In the genomic region with DNA sequence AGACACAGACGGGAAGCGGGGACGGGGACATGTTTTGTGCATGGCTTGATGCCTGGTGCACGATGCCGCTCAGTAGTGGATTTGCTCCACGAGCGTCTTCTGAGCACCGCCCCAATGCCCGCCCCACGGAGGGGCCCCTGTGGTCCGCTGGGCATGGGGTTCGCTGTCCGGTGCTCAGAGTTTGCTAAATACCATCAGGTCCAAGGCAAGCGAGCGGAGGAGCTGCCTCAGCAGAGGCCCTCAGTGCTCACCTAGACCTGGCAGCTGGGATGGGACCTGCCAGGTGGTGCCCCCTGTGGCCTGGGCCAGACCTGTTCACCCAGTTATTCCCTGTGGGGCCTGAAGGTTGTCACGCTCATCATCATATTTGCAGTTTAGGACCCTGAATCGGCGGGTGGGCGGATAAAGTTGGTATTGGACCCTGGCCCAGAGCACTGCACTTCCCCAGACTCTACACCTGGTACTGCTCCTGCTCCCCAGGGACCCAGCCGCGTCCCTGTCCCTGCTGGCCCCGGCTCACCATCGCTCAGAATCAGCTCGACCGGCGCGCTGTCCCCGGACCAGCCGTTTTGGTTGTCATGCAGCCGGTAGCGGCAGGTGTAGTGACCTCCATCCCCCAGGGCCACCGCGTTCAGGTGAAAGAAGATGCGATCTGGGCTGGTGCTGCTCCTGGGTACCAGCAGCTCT, we compare ENCODE assay signal across 21 cellular contexts. TPM values are rescaled to one million over a fixed set of nuclear protein-coding genes. Genes with fewer than 3 reads are reported as not detected.
A peak's percentile ranks its signal among the peaks of the same experiment; 100 is the strongest.
DNase-seq lines count a peak whose midpoint lies in the region; ATAC-seq, FAIRE-seq and TF ChIP-seq lines count a peak whose summit lies in the region.
"Had no signal": no experiment of that assay in that cellular context is flagged by ENCODE, and none has a peak within 500 bp of the region (broad histone marks: within the 10 kb centered on the region; RNA-seq: fewer than 3 reads in every experiment).

No MANE protein-coding gene starts in this region.

- POLR2A ChIA-PET in H1 (lab: Charles Lee; ENCODE audit: partially characterized antibody) = interaction anchor here (1.3 to 11.4 kb wide), 3 partner anchors 11 to 44 kb away, joined by 3 to 102 read pairs (median 9); a partner anchor contains a TSS

- H3K4ac ChIP-seq in H1 (replicated peaks; ENCODE audit: insufficient read length, low read depth, low read length) = no peak overlapping the region

- H3K36me3 ChIP-seq in H7 (replicated peaks; ENCODE audit: control insufficient read depth, insufficient read depth, low read length) (no peaks in the 10 kb centered on the region), H1 (ENCODE audit: control insufficient read depth in 2 of 4, insufficient read depth in 4 of 4, low read length in 3 of 4) (no peaks in the 10 kb centered on the region), psoas muscle (ENCODE audit: insufficient read depth in 1 of 2, low read depth in 1 of 2) (no peaks in the 10 kb centered on the region)

- H4K20me1 ChIP-seq in H1 (replicated peaks in 1 of 2; ENCODE audit: control insufficient read depth in 1 of 2, insufficient read depth in 2 of 2, low read length in 2 of 2) = peaks cover 0 to 3% of the 10 kb centered on the region in 2 experiments

- no peaks in the 10 kb centered on the region for H3K36me3 Mint-ChIP-seq in neural crest cell (ENCODE audit: low read depth)

- H3K23me2 ChIP-seq in H1 (ENCODE audit: low read depth, low read length) = peaks cover 9% of the 10 kb centered on the region

- WGBS in H1 (ENCODE audit: extremely low coverage in 1 of 2, insufficient coverage in 1 of 2, insufficient read length in 1 of 2, insufficient replicate concordance in 2 of 2, low coverage in 1 of 2, low lambda C conversion rate in 2 of 2, missing lambda C conversion rate in 1 of 2), 2 experiments = 93% methylated on average over 34 of the region's 34 CpGs; no CpG with 5 or more reads in 1 of the 2 experiments
- 66 to 79% (median 67%) methylated on average over 34 of the region's 34 CpGs for WGBS in psoas muscle, 3 donors

- H3K4me1 ChIP-seq in H1 (replicated peaks in 1 of 4; ENCODE audit: control insufficient read depth in 3 of 4, insufficient read depth in 4 of 4, low read length in 3 of 4) (no peaks in the 10 kb centered on the region; a peak in 1 of 7 replicates), psoas muscle (no peaks in the 10 kb centered on the region)

- peaks cover 9% of the 10 kb centered on the region for H3K27me3 Mint-ChIP-seq in neural crest cell (ENCODE audit: low read depth)

- H4K8ac ChIP-seq in H1 (ENCODE audit: extremely low read depth, insufficient read depth, low read length) = peak overlapping the region; percentile 68; the same call in 1 of the 2 replicates

- H3K27ac ChIP-seq in H1 (ENCODE audit: low read depth, low read length) = no peak overlapping the region
- no peak overlapping the region for H3K27ac ChIP-seq in psoas muscle
- H3K27ac ChIP-seq: 22Rv1, C4-2B had no signal

- no peaks in the 10 kb centered on the region for H3K79me2 ChIP-seq in H1 (ENCODE audit: control insufficient read depth in 1 of 2, insufficient read depth in 2 of 2, low read length in 2 of 2)

- TF ChIP-seq CTCF in H1 (IDR thresholded peaks at IDR 0.05; ENCODE audit: control extremely low read depth in 1 of 3, insufficient read depth in 1 of 3, low read depth in 1 of 3, low read length in 3 of 3) (no peak), neural crest cell (conservative IDR thresholded peaks at IDR 0.05) (no peak), psoas muscle (IDR thresholded peaks at IDR 0.05) (no peak)

- H2AK5ac ChIP-seq in H1 (ENCODE audit: low read depth, low read length) = no peak overlapping the region

- H3K4me3 Mint-ChIP-seq in neural crest cell = peak overlapping the region; percentile 51

- no peaks in the 10 kb centered on the region for H3K79me1 ChIP-seq in H1 (ENCODE audit: low read depth, low read length)

- peaks cover 9% of the 10 kb centered on the region for H3K27me3 ChIP-seq in H7 (ENCODE audit: control insufficient read depth, insufficient read depth, low read length)
- 0 out of 7 replicates have a peak, but pooled peaks cover 0 to 3% (median 0%) of the 10 kb centered on the region in 4 experiments for H3K27me3 ChIP-seq in H1 (replicated peaks in 1 of 4; ENCODE audit: control insufficient read depth in 3 of 4, extremely low read depth in 1 of 4, insufficient read depth in 3 of 4, low read length in 3 of 4)
- peaks cover 0 to 40% (median 11%) of the 10 kb centered on the region in 3 donors for H3K27me3 ChIP-seq in psoas muscle (ENCODE audit: insufficient read depth in 3 of 3, low read length in 2 of 3)

- no peak overlapping the region for H3K27ac Mint-ChIP-seq in neural crest cell (ENCODE audit: unreplicated experiment)

- DNase-seq in DMS53 (lab: John Stamatoyannopoulos, UW) (peak; percentile 47), DMS53 treated with DMSO at 0.1 percent for 48 hours (lab: John Stamatoyannopoulos, UW; ENCODE audit: unreplicated experiment) (no peak), H7 (peak; percentile 45), H1 (ENCODE audit: low read depth in 1 of 2, low spot score in 2 of 2) (no peak), neural crest cell (ENCODE audit: low read depth, low spot score) (no peak), T-helper 9 cell (no peak), inferior parietal cortex (ENCODE audit: extremely low spot score) (no peak), psoas muscle (no peak)
- DNase-seq: COR-L47; KG1; NCI-H1092; NCI-H2107; NCI-H345; NCI-H526 treated with DMSO at 0.1 percent for 48 hours; NK-92 treated with Interleukin-12 subunit alpha and Interleukin-12 subunit beta, amount 100 ng/mL, for 24 hours; OCI-M1 had no signal

- H2BK15ac ChIP-seq in H1 (ENCODE audit: low read length) = no peak overlapping the region

- no peak overlapping the region for H2BK12ac ChIP-seq in H1 (ENCODE audit: low read depth, low read length)

- H3K9me3 ChIP-seq in H1 (ENCODE audit: insufficient read depth in 2 of 2, low read depth in 1 of 2, low read length in 1 of 2) (no peaks in the 10 kb centered on the region), psoas muscle (no peaks in the 10 kb centered on the region)

- H4K91ac ChIP-seq in H1 (replicated peaks; ENCODE audit: insufficient read length, low read length) = no peak overlapping the region

- H3K18ac ChIP-seq in H1 (ENCODE audit: extremely low read depth, low read length) = no peak overlapping the region

- H4K5ac ChIP-seq in H1 (ENCODE audit: insufficient read length, low read depth, low read length) = no peak overlapping the region

- no peak for TF ChIP-seq RAD21 in H1 (IDR thresholded peaks at IDR 0.05 in 1 of 2, conservative IDR thresholded peaks at IDR 0.05 in 1 of 2; ENCODE audit: low read depth in 2 of 2, low read length in 2 of 2)

- H3K4me3 ChIP-seq in H7 (ENCODE audit: insufficient read depth, low read depth, low read length) (no peak overlapping the region), H1 (ENCODE audit: extremely low read depth in 1 of 4, insufficient read depth in 2 of 4, low read depth in 3 of 4, low read length in 4 of 4) (no peak overlapping the region), psoas muscle (no peak overlapping the region)
- H3K4me3 ChIP-seq: GM12878 had no signal

- TF ChIP-seq POLR2A in H1 (IDR thresholded peaks at IDR 0.05; ENCODE audit: control extremely low read depth in 1 of 2, low read depth in 2 of 2, low read length in 2 of 2) = no peak

- H2BK5ac ChIP-seq in H1 (ENCODE audit: low read depth, low read length) = no peak overlapping the region

- no peak overlapping the region for H3K56ac ChIP-seq in H1 (replicated peaks; ENCODE audit: insufficient read length, low read depth, low read length)

- no peak overlapping the region for H3K23ac ChIP-seq in H1 (ENCODE audit: insufficient read length)

- H3K9ac ChIP-seq in H1 (replicated peaks in 1 of 4; ENCODE audit: extremely low read depth in 1 of 4, low read depth in 3 of 4, low read length in 3 of 4) = no peak overlapping the region

- H3K9me3 Mint-ChIP-seq in neural crest cell = no peaks in the 10 kb centered on the region

- CTCF ChIA-PET in H1 (lab: Charles Lee; ENCODE audit: partially characterized antibody) = interaction anchor here (0.6 to 2.9 kb wide), 7 partner anchors 12 to 132 kb away, joined by 3 to 14 read pairs (median 4); a partner anchor contains a TSS

- H2AFZ ChIP-seq in H1 (ENCODE audit: low read length) = no peak overlapping the region

- H2BK120ac ChIP-seq in H1 (replicated peaks; ENCODE audit: low read depth, low read length) = no peak overlapping the region

- ATAC-seq in psoas muscle = no peak
- ATAC-seq: GM12878 had no signal

- peaks cover 20% of the 10 kb centered on the region for H3K4me1 Mint-ChIP-seq in neural crest cell

- no peak overlapping the region for H2BK20ac ChIP-seq in H1 (ENCODE audit: low read length)

- intact Hi-C loops in psoas muscle (cut with DNase I) = no loop called here

- H3K4me2 ChIP-seq in H1 (ENCODE audit: insufficient read depth in 1 of 2, low read depth in 2 of 2, low read length in 2 of 2) = no peak overlapping the region

- H3K14ac ChIP-seq in H1 (ENCODE audit: insufficient read length) = no peak overlapping the region

- no peak for TF ChIP-seq EP300 in H1 (IDR thresholded peaks at IDR 0.05; ENCODE audit: borderline replicate concordance in 1 of 2, low read depth in 2 of 2, low read length in 2 of 2)

- FAIRE-seq in H1 (lab: Jason Lieb, UNC) = no peak
- FAIRE-seq: GM12878, GM18507, GM19239 had no signal

RNA-seq across cellular contexts. Expression of a gene that starts 2.3 kb away (rescaled TPM):
- 33.8 and 45.5 TPM in 2 replicates for total RNA-seq in H7 (2014; rRNA removed; shearing (Covaris generic))
- total RNA-seq in H1 (2021; fragmentation: NEBNext Ultra II Directional; extraction: Animal tissue kit (Norgen Biotek cat#: 25700)) = 19.9 and 20.8 TPM in 2 replicates
- 69.6 and 108 TPM in 2 replicates for polyA plus RNA-seq in H1 (2011; rRNA removed)
- polyA plus RNA-seq in H1 (2011; cell fraction: cytosol; rRNA removed) = 43.4 TPM
- polyA plus RNA-seq in H1 (2011; cell fraction: nucleus; rRNA removed) = 26.6 TPM
- polyA plus RNA-seq in H1 (2012, experiment 1 of 2) = 11.4 to 25.4 TPM (median 23.1 TPM) in 4 replicates
- 102 TPM for polyA plus RNA-seq in H1 (2012, experiment 2 of 2)
- 26.4 TPM for polyA plus RNA-seq in H1 (2013, experiment 1 of 2)
- polyA plus RNA-seq in H1 (2013, experiment 2 of 2) = 32.6 TPM
- polyA minus RNA-seq in H1 (2011; rRNA and poly(A)+ RNA removed) = 0.49 and 1.1 TPM in 2 replicates
- polyA minus RNA-seq in H1 (2011; cell fraction: cytosol; rRNA and poly(A)+ RNA removed) = 6.5 TPM
- 1.7 TPM for polyA minus RNA-seq in H1 (2011; cell fraction: nucleus; rRNA and poly(A)+ RNA removed)
- 17.6 and 17.8 TPM in 2 replicates for total RNA-seq in neural crest cell
- total RNA-seq in psoas muscle = 1 to 10 TPM; 1.6 to 5.4 (median 3.8) TPM
- 10 to 100 TPM in 2 of 3 donors, 1 to 10 TPM in 1; 5.2 to 12.0 (median 10.0) TPM for polyA plus RNA-seq in psoas muscle

RNA-seq across cellular contexts. Expression of a gene that starts 11.5 kb away (rescaled TPM):
- total RNA-seq in H7 (2014; rRNA removed; shearing (Covaris generic)) = 3.0 and 3.2 TPM in 2 replicates
- 0.93 and 1.0 TPM in 2 replicates for total RNA-seq in H1 (2021; fragmentation: NEBNext Ultra II Directional; extraction: Animal tissue kit (Norgen Biotek cat#: 25700))
- polyA plus RNA-seq in H1 (2011; rRNA removed) (1.4 and 2.0 TPM in 2 replicates), psoas muscle (under 1 TPM; 0.13 to 0.43 (median 0.30) TPM)
- 1.4 TPM for polyA plus RNA-seq in H1 (2011; cell fraction: cytosol; rRNA removed)
- 6.2 TPM for polyA plus RNA-seq in H1 (2011; cell fraction: nucleus; rRNA removed)
- polyA plus RNA-seq in H1 (2012, experiment 1 of 2) = 1.7 to 2.7 TPM (median 2.4 TPM) in 4 replicates
- polyA plus RNA-seq in H1 (2012, experiment 2 of 2) = 1.5 TPM
- 0.45 TPM for polyA plus RNA-seq in H1 (2013, experiment 1 of 2)
- 0.31 TPM for polyA plus RNA-seq in H1 (2013, experiment 2 of 2)
- 1.0 and 1.7 TPM in 2 replicates for polyA minus RNA-seq in H1 (2011; rRNA and poly(A)+ RNA removed)
- 2.5 TPM for polyA minus RNA-seq in H1 (2011; cell fraction: cytosol; rRNA and poly(A)+ RNA removed)
- 1.7 TPM for polyA minus RNA-seq in H1 (2011; cell fraction: nucleus; rRNA and poly(A)+ RNA removed)
- total RNA-seq in neural crest cell (8.4 and 9.1 TPM in 2 replicates), psoas muscle (under 1 TPM; 0.08 to 0.30 (median 0.18) TPM)

RNA-seq across cellular contexts. Expression of a gene that starts 24.2 kb away (rescaled TPM):
- total RNA-seq in H7 (2014; rRNA removed; shearing (Covaris generic)) = 2.6 and 2.7 TPM in 2 replicates
- 3.1 and 3.2 TPM in 2 replicates for total RNA-seq in H1 (2021; fragmentation: NEBNext Ultra II Directional; extraction: Animal tissue kit (Norgen Biotek cat#: 25700))
- polyA plus RNA-seq in H1 (2011; rRNA removed) (2.6 and 3.3 TPM in 2 replicates), psoas muscle (1 to 10 TPM; 1.1 to 1.8 (median 1.8) TPM)
- polyA plus RNA-seq in H1 (2011; cell fraction: cytosol; rRNA removed) = 1.9 TPM
- polyA plus RNA-seq in H1 (2011; cell fraction: nucleus; rRNA removed) = 1.9 TPM
- polyA plus RNA-seq in H1 (2012, experiment 1 of 2) = 1.4 to 2.1 TPM (median 1.9 TPM) in 4 replicates
- polyA plus RNA-seq in H1 (2012, experiment 2 of 2) = 1.0 TPM
- polyA plus RNA-seq in H1 (2013, experiment 1 of 2) = 1.4 TPM
- polyA plus RNA-seq in H1 (2013, experiment 2 of 2) = 1.5 TPM
- polyA minus RNA-seq in H1 (2011; rRNA and poly(A)+ RNA removed) = 6.3 and 8.1 TPM in 2 replicates
- 2.1 TPM for polyA minus RNA-seq in H1 (2011; cell fraction: cytosol; rRNA and poly(A)+ RNA removed)
- polyA minus RNA-seq in H1 (2011; cell fraction: nucleus; rRNA and poly(A)+ RNA removed) = 3.5 TPM
- total RNA-seq in neural crest cell (6.2 and 6.3 TPM in 2 replicates), psoas muscle (1 to 10 TPM; 2.0 to 3.1 (median 2.4) TPM)

RNA-seq across cellular contexts. Expression of a gene that starts 29.8 kb away (rescaled TPM):
- 4.4 and 7.7 TPM in 2 replicates for total RNA-seq in H7 (2014; rRNA removed; shearing (Covaris generic))
- total RNA-seq in H1 (2021; fragmentation: NEBNext Ultra II Directional; extraction: Animal tissue kit (Norgen Biotek cat#: 25700)) = 1.9 and 2.7 TPM in 2 replicates
- polyA plus RNA-seq in H1 (2011; rRNA removed) = 3.3 and 6.6 TPM in 2 replicates
- 4.1 TPM for polyA plus RNA-seq in H1 (2011; cell fraction: cytosol; rRNA removed)
- polyA plus RNA-seq in H1 (2011; cell fraction: nucleus; rRNA removed) = 4.7 TPM
- polyA plus RNA-seq in H1 (2012, experiment 1 of 2) = 2.4 to 3.5 TPM (median 2.8 TPM) in 4 replicates
- polyA plus RNA-seq in H1 (2012, experiment 2 of 2) = 3.7 TPM
- 1.5 TPM for polyA plus RNA-seq in H1 (2013, experiment 1 of 2)
- polyA plus RNA-seq in H1 (2013, experiment 2 of 2) = 1.5 TPM
- 0.27 and 0.54 TPM in 2 replicates for polyA minus RNA-seq in H1 (2011; rRNA and poly(A)+ RNA removed)
- 2.3 TPM for polyA minus RNA-seq in H1 (2011; cell fraction: cytosol; rRNA and poly(A)+ RNA removed)
- polyA minus RNA-seq in H1 (2011; cell fraction: nucleus; rRNA and poly(A)+ RNA removed) = 1.8 TPM
- 4.5 and 5.0 TPM in 2 replicates for total RNA-seq in neural crest cell
- under 1 TPM; 0.10 to 0.34 (median 0.20) TPM for total RNA-seq in psoas muscle
- polyA plus RNA-seq in psoas muscle = under 1 TPM; 0.08 to 0.33 (median 0.24) TPM

RNA-seq across cellular contexts. Expression of a gene that starts 36.1 kb away (rescaled TPM):
- total RNA-seq in H7 (2014; rRNA removed; shearing (Covaris generic)) = 2,794 and 2,937 TPM in 2 replicates
- total RNA-seq in H1 (2021; fragmentation: NEBNext Ultra II Directional; extraction: Animal tissue kit (Norgen Biotek cat#: 25700)) = 1,554 and 1,557 TPM in 2 replicates
- polyA plus RNA-seq in H1 (2011; rRNA removed) (5,731 and 5,910 TPM in 2 replicates), psoas muscle (1,000 to 10,000 TPM; 1,118 to 2,384 (median 1,312) TPM)
- 4,964 TPM for polyA plus RNA-seq in H1 (2011; cell fraction: cytosol; rRNA removed)
- 4,758 TPM for polyA plus RNA-seq in H1 (2011; cell fraction: nucleus; rRNA removed)
- 1,384 to 2,769 TPM (median 2,624 TPM) in 4 replicates for polyA plus RNA-seq in H1 (2012, experiment 1 of 2)
- polyA plus RNA-seq in H1 (2012, experiment 2 of 2) = 4,606 TPM
- polyA plus RNA-seq in H1 (2013, experiment 1 of 2) = 1,774 TPM
- 1,569 TPM for polyA plus RNA-seq in H1 (2013, experiment 2 of 2)
- 2,194 and 2,867 TPM in 2 replicates for polyA minus RNA-seq in H1 (2011; rRNA and poly(A)+ RNA removed)
- polyA minus RNA-seq in H1 (2011; cell fraction: cytosol; rRNA and poly(A)+ RNA removed) = 1,050 TPM
- 966 TPM for polyA minus RNA-seq in H1 (2011; cell fraction: nucleus; rRNA and poly(A)+ RNA removed)
- total RNA-seq in neural crest cell (1,209 and 1,215 TPM in 2 replicates), psoas muscle (100 to 1,000 TPM; 513 to 839 (median 740) TPM)

Comparison
In these comparisons a context has a peak if more than half of its experiments do, and no peak if none do; other contexts are left out.
1. DNase-seq: peak in DMS53 (single experiment) and H7 (single experiment); none in DMS53 treated with DMSO at 0.1 percent for 48 hours (single experiment), H1 (0 of 2), neural crest cell (single experiment), T-helper 9 cell (single experiment), inferior parietal cortex (single experiment) and psoas muscle (0 of 2).